Comparison of ENCODE assay signal across 23 cellular contexts in the genomic region with DNA sequence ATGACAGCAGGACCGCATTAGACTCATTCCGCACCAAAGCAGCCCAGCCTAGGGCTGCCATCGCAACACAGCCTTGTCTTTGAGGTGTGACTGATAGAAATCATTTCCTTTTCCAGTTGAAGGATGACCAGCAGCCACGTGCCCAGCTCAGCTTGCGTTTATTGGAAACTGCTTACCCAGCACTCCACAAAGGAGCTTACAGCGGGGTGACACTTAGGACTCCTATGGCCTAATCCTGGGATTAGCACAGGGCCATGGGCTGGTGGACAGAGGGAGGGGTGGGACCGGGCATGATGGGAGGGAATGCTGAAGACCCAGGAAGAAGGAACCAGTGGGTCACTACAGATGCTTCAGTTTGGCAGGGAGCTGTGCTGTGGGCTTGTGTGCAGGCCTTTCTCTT. TPM values are rescaled to one million over a fixed set of nuclear protein-coding genes. Genes with fewer than 3 reads are reported as not detected.
"Had no signal": no experiment of that assay in that cellular context is flagged by ENCODE, and none has a peak within 500 bp of the region (broad histone marks: within the 10 kb centered on the region; RNA-seq: fewer than 3 reads in every experiment).

No MANE protein-coding gene starts in this region.

- FAIRE-seq: keratinocyte had no signal

- H3K36me3 Mint-ChIP-seq: naive B cell; stimulated activated memory B cell treated with anti-CD40 and anti-IgM and Interleukin-4, amounts not matched to agents 10 μg/mL and 1 μg/mL and 100 μg/mL, for 72 hours had no signal

- H3K4me3 Mint-ChIP-seq: effector memory CD8-positive, alpha-beta T cell; naive B cell; nephron; stimulated activated memory B cell treated with anti-CD40 and anti-IgM and Interleukin-4, amounts not matched to agents 10 μg/mL and 1 μg/mL and 100 μg/mL, for 72 hours; stimulated activated naive CD8-positive, alpha-beta T cell treated with anti-CD3 and anti-CD28 coated beads, Interleukin-15, Interleukin-2, amounts not matched to agents 100 ng/mL and 50 ng/mL, for 24 hours had no signal

- H3K27ac Mint-ChIP-seq: effector memory CD8-positive, alpha-beta T cell; naive B cell; nephron; stimulated activated memory B cell treated with anti-CD40 and anti-IgM and Interleukin-4, amounts not matched to agents 10 μg/mL and 1 μg/mL and 100 μg/mL, for 72 hours; stimulated activated naive CD8-positive, alpha-beta T cell treated with anti-CD3 and anti-CD28 coated beads, Interleukin-15, Interleukin-2, amounts not matched to agents 100 ng/mL and 50 ng/mL, for 24 hours had no signal

- H3K27ac ChIP-seq: esophagus squamous epithelium, gastroesophageal sphincter, left ventricle myocardium inferior, prostate gland, spleen, tibial artery, upper lobe of left lung had no signal

- ATAC-seq: effector memory CD8-positive, alpha-beta T cell; gastroesophageal sphincter; left cardiac atrium; sciatic nerve; stimulated activated memory B cell treated with anti-CD40 and anti-IgM and Interleukin-4, amounts not matched to agents 10 μg/mL and 1 μg/mL and 100 μg/mL, for 72 hours had no signal

- H3K4me1 ChIP-seq: prostate gland, tibial artery, upper lobe of left lung, uterus had no signal

- H3K4me1 Mint-ChIP-seq: naive B cell; stimulated activated memory B cell treated with anti-CD40 and anti-IgM and Interleukin-4, amounts not matched to agents 10 μg/mL and 1 μg/mL and 100 μg/mL, for 72 hours had no signal

- DNase-seq: effector memory CD8-positive, alpha-beta T cell; esophagus squamous epithelium; foreskin fibroblast; glutamatergic neuron; left cardiac atrium; left ventricle myocardium inferior; mesendoderm; naive B cell; stimulated activated CD4-positive, alpha-beta T cell treated with anti-CD3 and anti-CD28 coated beads, Interleukin-15, amount 100 ng/mL, for 24 hours; stimulated activated CD4-positive, alpha-beta T cell treated with anti-CD3 and anti-CD28 coated beads, Interleukin-1b, Interleukin-23, amount 100 ng/mL, for 48 hours; stimulated activated CD4-positive, alpha-beta T cell treated with anti-CD3 and anti-CD28 coated beads, Interleukin-4, amount 100 ng/mL, for 24 hours; tibial artery; upper lobe of left lung; uterus had no signal

- H3K4me3 ChIP-seq: esophagus squamous epithelium, gastroesophageal sphincter, left ventricle myocardium inferior, lung, prostate gland, spleen, tibial artery, upper lobe of left lung, uterus had no signal

- H3K9me3 ChIP-seq: esophagus squamous epithelium, prostate gland, spleen, uterus had no signal

- H3K9me3 Mint-ChIP-seq: effector memory CD8-positive, alpha-beta T cell; nephron; stimulated activated memory B cell treated with anti-CD40 and anti-IgM and Interleukin-4, amounts not matched to agents 10 μg/mL and 1 μg/mL and 100 μg/mL, for 72 hours; stimulated activated naive CD8-positive, alpha-beta T cell treated with anti-CD3 and anti-CD28 coated beads, Interleukin-15, Interleukin-2, amounts not matched to agents 100 ng/mL and 50 ng/mL, for 24 hours had no signal

RNA-seq across cellular contexts. Expression of gene RCVRN, which starts 7.5 kb away (rescaled TPM):
- polyA plus RNA-seq: keratinocyte had no signal
